Comparison of ENCODE assay signal across 2 cellular contexts in genomic region chr5:123097483-123097870, GRCh38.
TF ChIP-seq lines count a peak whose summit lies in the region.

No MANE protein-coding gene starts in this region.

TF ChIP-seq in H1, 55 proteins besides CTCF, POLR2A, EP300 and RAD21:
- TF ChIP-seq, protein P1, sequence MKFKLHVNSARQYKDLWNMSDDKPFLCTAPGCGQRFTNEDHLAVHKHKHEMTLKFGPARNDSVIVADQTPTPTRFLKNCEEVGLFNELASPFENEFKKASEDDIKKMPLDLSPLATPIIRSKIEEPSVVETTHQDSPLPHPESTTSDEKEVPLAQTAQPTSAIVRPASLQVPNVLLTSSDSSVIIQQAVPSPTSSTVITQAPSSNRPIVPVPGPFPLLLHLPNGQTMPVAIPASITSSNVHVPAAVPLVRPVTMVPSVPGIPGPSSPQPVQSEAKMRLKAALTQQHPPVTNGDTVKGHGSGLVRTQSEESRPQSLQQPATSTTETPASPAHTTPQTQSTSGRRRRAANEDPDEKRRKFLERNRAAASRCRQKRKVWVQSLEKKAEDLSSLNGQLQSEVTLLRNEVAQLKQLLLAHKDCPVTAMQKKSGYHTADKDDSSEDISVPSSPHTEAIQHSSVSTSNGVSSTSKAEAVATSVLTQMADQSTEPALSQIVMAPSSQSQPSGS (IDR thresholded peaks at IDR 0.05; ENCODE audit: low read length): no peak
- no peak for TF ChIP-seq SP4 (IDR thresholded peaks at IDR 0.05; ENCODE audit: low read length)
- TF ChIP-seq SIN3A (conservative IDR thresholded peaks at IDR 0.05 in 1 of 2, IDR thresholded peaks at IDR 0.05 in 1 of 2; ENCODE audit: low read depth in 1 of 2, low read length in 2 of 2): no peak
- no peak for TF ChIP-seq KDM5A (IDR thresholded peaks at IDR 0.05; ENCODE audit: low read length)
- TF ChIP-seq EGR1 (IDR thresholded peaks at IDR 0.05; ENCODE audit: borderline replicate concordance, low read depth, low read length): no peak
- TF ChIP-seq CTBP2 (IDR thresholded peaks at IDR 0.05; ENCODE audit: borderline replicate concordance, insufficient read depth, insufficient read length, low read length): no peak
- no peak for TF ChIP-seq SIX5 (IDR thresholded peaks at IDR 0.05; ENCODE audit: low read depth, low read length)
- TF ChIP-seq TAF7 (optimal IDR thresholded peaks at IDR 0.05; ENCODE audit: borderline replicate concordance, low read depth, low read length): no peak
- no peak for TF ChIP-seq SIRT6 (IDR thresholded peaks at IDR 0.05; ENCODE audit: low read length)

TF ChIP-seq in SK-N-SH treated with all-trans-retinoic acid at 6 μM for 48 hours, 23 proteins besides CTCF, POLR2A, EP300 and RAD21 (continued from another document):
- no peak for TF ChIP-seq ARNTL (CRISPR knock-in tag; IDR thresholded peaks at IDR 0.05; ENCODE audit: borderline replicate concordance, low read depth)
- no peak for TF ChIP-seq BACH2 (CRISPR knock-in tag; IDR thresholded peaks at IDR 0.05; ENCODE audit: borderline replicate concordance)
- no peak for TF ChIP-seq ESRRG (CRISPR knock-in tag; IDR thresholded peaks at IDR 0.05)
- TF ChIP-seq POU6F1 (CRISPR knock-in tag; IDR thresholded peaks at IDR 0.05; ENCODE audit: borderline replicate concordance, low read depth): no peak
- TF ChIP-seq, protein P2, sequence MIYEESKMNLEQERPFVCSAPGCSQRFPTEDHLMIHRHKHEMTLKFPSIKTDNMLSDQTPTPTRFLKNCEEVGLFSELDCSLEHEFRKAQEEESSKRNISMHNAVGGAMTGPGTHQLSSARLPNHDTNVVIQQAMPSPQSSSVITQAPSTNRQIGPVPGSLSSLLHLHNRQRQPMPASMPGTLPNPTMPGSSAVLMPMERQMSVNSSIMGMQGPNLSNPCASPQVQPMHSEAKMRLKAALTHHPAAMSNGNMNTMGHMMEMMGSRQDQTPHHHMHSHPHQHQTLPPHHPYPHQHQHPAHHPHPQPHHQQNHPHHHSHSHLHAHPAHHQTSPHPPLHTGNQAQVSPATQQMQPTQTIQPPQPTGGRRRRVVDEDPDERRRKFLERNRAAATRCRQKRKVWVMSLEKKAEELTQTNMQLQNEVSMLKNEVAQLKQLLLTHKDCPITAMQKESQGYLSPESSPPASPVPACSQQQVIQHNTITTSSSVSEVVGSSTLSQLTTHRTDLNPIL (CRISPR knock-in tag; IDR thresholded peaks at IDR 0.05; ENCODE audit: low read depth): no peak
- no peak for TF ChIP-seq TCF4 (CRISPR knock-in tag; IDR thresholded peaks at IDR 0.05; ENCODE audit: borderline replicate concordance)
- no peak for TF ChIP-seq ZNF565 (CRISPR knock-in tag; conservative IDR thresholded peaks at IDR 0.05; ENCODE audit: low read depth)
- no peak for TF ChIP-seq TSHZ2 (CRISPR knock-in tag; IDR thresholded peaks at IDR 0.05)
- no peak for TF ChIP-seq ZNF8 (CRISPR knock-in tag; IDR thresholded peaks at IDR 0.05)
- no peak for TF ChIP-seq ISL1 (CRISPR knock-in tag; IDR thresholded peaks at IDR 0.05)
- no peak for TF ChIP-seq ZFP3 (CRISPR knock-in tag; IDR thresholded peaks at IDR 0.05)
- TF ChIP-seq GLIS3 (CRISPR knock-in tag; IDR thresholded peaks at IDR 0.05): no peak
TF ChIP-seq in SK-N-SH treated with all-trans-retinoic acid at 6 μM for 48 hours: peak in this region for 0.
